Comparison of ENCODE assay signal across 9 cellular contexts in the genomic region with DNA sequence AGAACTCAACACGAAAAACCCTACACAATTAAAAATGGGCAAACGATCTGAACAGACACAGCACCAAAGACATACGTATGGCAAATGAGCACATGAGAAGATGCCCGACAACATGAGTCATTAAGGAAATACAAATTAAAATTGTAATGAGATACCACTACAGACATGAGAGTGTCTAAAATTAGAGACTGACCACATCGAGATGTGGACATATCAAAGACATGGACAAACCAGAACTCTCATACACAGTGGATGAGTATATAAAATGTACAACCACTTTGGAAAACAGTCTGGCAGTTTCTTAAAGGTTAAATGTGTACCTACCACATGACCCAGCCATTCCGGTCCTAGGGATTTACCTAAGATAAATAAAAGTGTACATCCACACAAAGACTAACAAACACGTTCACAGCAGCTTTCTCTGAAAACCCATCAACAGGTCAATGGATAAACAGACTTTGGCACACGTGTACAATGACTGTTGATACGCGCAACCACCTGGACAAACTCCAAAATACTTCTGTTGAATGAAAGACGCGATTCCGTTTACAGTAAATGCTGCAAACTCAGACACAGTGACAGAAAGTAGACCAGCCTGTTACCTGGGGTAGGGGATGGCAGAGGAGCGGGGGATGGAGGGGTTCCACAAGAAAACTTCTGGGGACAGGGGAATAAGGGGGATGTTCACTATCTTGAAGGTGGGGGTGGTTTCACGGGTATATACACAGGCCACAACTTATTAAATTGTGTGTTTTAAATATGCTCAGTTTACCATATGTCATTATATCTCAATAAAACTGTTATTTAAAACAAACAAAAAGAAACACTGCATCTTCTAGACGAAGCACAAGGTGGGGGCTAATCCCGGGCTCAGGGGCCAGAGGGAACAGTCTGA. TPM values are rescaled to one million over a fixed set of nuclear protein-coding genes. Genes with fewer than 3 reads are reported as not detected.
DNase-seq lines count a peak whose midpoint lies in the region; ATAC-seq and TF ChIP-seq lines count a peak whose summit lies in the region.
"Had no signal": no experiment of that assay in that cellular context is flagged by ENCODE, and none has a peak within 500 bp of the region (broad histone marks: within the 10 kb centered on the region; RNA-seq: fewer than 3 reads in every experiment).

No MANE protein-coding gene starts in this region.

- no peak for ATAC-seq in activated T-cell treated with anti-CD3 and anti-CD28 coated beads, Interleukin-2, amount 50 U/mL, for 4 hours
- ATAC-seq in GM19324 (IDR thresholded peaks at IDR 0.05; ENCODE audit: low FRiP score, unreplicated experiment) (no peak), GM21576 (IDR thresholded peaks at IDR 0.05; ENCODE audit: unreplicated experiment) (no peak)

- no peak for TF ChIP-seq CTCF in foreskin fibroblast (IDR thresholded peaks at IDR 0.05; ENCODE audit: low read depth, low read length)
- no peak for TF ChIP-seq CTCF in type B pancreatic cell (conservative IDR thresholded peaks at IDR 0.05)

- no peak for DNase-seq in activated T-cell treated with anti-CD3 and anti-CD28 coated beads, Interleukin-2, amount 50 U/mL, for 4 hours
- no peak for DNase-seq in activated T-cell treated with anti-CD3 and anti-CD28 coated beads, Interleukin-2, amount 50 U/mL, for 1 hour
- DNase-seq in foreskin fibroblast (peak; percentile 77 to 84), type B pancreatic cell (ENCODE audit: extremely low spot score, unreplicated experiment) (no peak), COLO829 (ENCODE audit: low spot score) (no peak)
- DNase-seq: WERI-Rb-1 had no signal

- H3K4me3 ChIP-seq in foreskin fibroblast (ENCODE audit: low read depth in 1 of 2, low read length in 2 of 2): peak overlapping the region; percentile 54 to 67

- no peaks in the 10 kb centered on the region for H3K27me3 Mint-ChIP-seq in activated T-cell treated with anti-CD3 and anti-CD28 coated beads, Interleukin-2, amount 50 U/mL, for 4 hours (ENCODE audit: low read depth)
- H3K27me3 Mint-ChIP-seq in T-helper 1 cell treated with Interleukin-12 subunit alpha and Interleukin-12 subunit beta and Interleukin-4 antibody, amounts not matched to agents 30 μg/mL and 1 μg/mL, for 36 hours (ENCODE audit: low read depth): no peaks in the 10 kb centered on the region
- H3K27me3 Mint-ChIP-seq in type B pancreatic cell: peaks cover 24% of the 10 kb centered on the region

- peak overlapping the region; percentile 100 for H3K27ac Mint-ChIP-seq in T-helper 1 cell treated with Interleukin-12 subunit alpha and Interleukin-12 subunit beta and Interleukin-4 antibody, amounts not matched to agents 30 μg/mL and 1 μg/mL, for 36 hours
- no peak overlapping the region for H3K27ac Mint-ChIP-seq in type B pancreatic cell

- H3K4me1 Mint-ChIP-seq in activated T-cell treated with anti-CD3 and anti-CD28 coated beads, Interleukin-2, amount 50 U/mL, for 4 hours (ENCODE audit: low read depth): peaks cover 65% of the 10 kb centered on the region
- H3K4me1 Mint-ChIP-seq in T-helper 1 cell treated with Interleukin-12 subunit alpha and Interleukin-12 subunit beta and Interleukin-4 antibody, amounts not matched to agents 30 μg/mL and 1 μg/mL, for 36 hours (ENCODE audit: low read depth): peaks cover 46% of the 10 kb centered on the region
- H3K4me1 Mint-ChIP-seq in type B pancreatic cell (ENCODE audit: unreplicated experiment): peaks cover 23% of the 10 kb centered on the region

- peak overlapping the region; percentile 84 for H3K4me3 Mint-ChIP-seq in activated T-cell treated with anti-CD3 and anti-CD28 coated beads, Interleukin-2, amount 50 U/mL, for 4 hours
- H3K4me3 Mint-ChIP-seq in T-helper 1 cell treated with Interleukin-12 subunit alpha and Interleukin-12 subunit beta and Interleukin-4 antibody, amounts not matched to agents 30 μg/mL and 1 μg/mL, for 36 hours: peak overlapping the region; percentile 89
- peak overlapping the region; percentile 77 for H3K4me3 Mint-ChIP-seq in type B pancreatic cell

- H3K9me3 Mint-ChIP-seq in activated T-cell treated with anti-CD3 and anti-CD28 coated beads, Interleukin-2, amount 50 U/mL, for 4 hours: no peaks in the 10 kb centered on the region
- no peaks in the 10 kb centered on the region for H3K9me3 Mint-ChIP-seq in T-helper 1 cell treated with Interleukin-12 subunit alpha and Interleukin-12 subunit beta and Interleukin-4 antibody, amounts not matched to agents 30 μg/mL and 1 μg/mL, for 36 hours
- H3K9me3 Mint-ChIP-seq in type B pancreatic cell: no peaks in the 10 kb centered on the region

- no peaks in the 10 kb centered on the region for H3K36me3 Mint-ChIP-seq in activated T-cell treated with anti-CD3 and anti-CD28 coated beads, Interleukin-2, amount 50 U/mL, for 4 hours (ENCODE audit: insufficient read depth)
- H3K36me3 Mint-ChIP-seq in T-helper 1 cell treated with Interleukin-12 subunit alpha and Interleukin-12 subunit beta and Interleukin-4 antibody, amounts not matched to agents 30 μg/mL and 1 μg/mL, for 36 hours (ENCODE audit: low read depth): peaks cover 15% of the 10 kb centered on the region
- H3K36me3 Mint-ChIP-seq in type B pancreatic cell: peaks cover 3% of the 10 kb centered on the region

RNA-seq across cellular contexts. Expression of a gene that starts 2.1 kb away (rescaled TPM):
- total RNA-seq in activated T-cell treated with anti-CD3 and anti-CD28 coated beads, Interleukin-2, amount 50 U/mL, for 4 hours: 10 to 100 TPM; 33.3 to 41.2 (median 40.7) TPM
- 21.6 and 42.5 TPM in 2 replicates for total RNA-seq in type B pancreatic cell (ENCODE audit: low replicate concordance)

Comparison
In these comparisons a context has a peak if more than half of its experiments do, and no peak if none do; other contexts are left out.
1. DNase-seq: peak in foreskin fibroblast (2 of 2); none in activated T-cell treated with anti-CD3 and anti-CD28 coated beads, Interleukin-2, amount 50 U/mL, for 4 hours (single experiment), activated T-cell treated with anti-CD3 and anti-CD28 coated beads, Interleukin-2, amount 50 U/mL, for 1 hour (single experiment), type B pancreatic cell (single experiment) and COLO829 (single experiment).
2. Peak in every context shown above with its lines, with median percentiles within 50 percentile points of each other: H3K4me3 Mint-ChIP-seq.